ENCODE assay signal across 18 cellular contexts in genomic region chr6:73873081-73873480, GRCh38.
"Had no signal": no experiment of that assay in that cellular context is flagged by ENCODE, and none has a peak within 500 bp of the region (broad histone marks: within the 10 kb centered on the region; RNA-seq: fewer than 3 reads in every experiment).

No MANE protein-coding gene starts in this region.

- H3K4me1 ChIP-seq: lower lobe of right lung, thyroid gland had no signal

- H3K4me3 ChIP-seq: lower lobe of right lung, thyroid gland had no signal

- ATAC-seq: activated CD8-positive, alpha-beta T cell treated with anti-CD3 and anti-CD28 coated beads, Interleukin-2, amount 10 ng/mL, durations not matched to agents 7 days and 5 days; lower lobe of right lung; natural killer cell treated with Interleukin-12 subunit alpha and Interleukin-12 subunit beta and Interleukin-15 and Interleukin-18, amount 100 ng/mL, for 72 hours had no signal

- H3K27ac ChIP-seq: brain microvascular endothelial cell, lower lobe of right lung, neutrophil, thyroid gland had no signal

- H3K27me3 ChIP-seq: brain microvascular endothelial cell, neutrophil, thyroid gland had no signal

- DNase-seq: activated CD4-positive, alpha-beta T cell treated with anti-CD3 and anti-CD28 coated beads, Interleukin-2, amount 10 ng/mL, durations not matched to agents 7 days and 5 days; activated CD4-positive, CD25-positive, alpha-beta regulatory T cell; activated CD8-positive, alpha-beta T cell treated with anti-CD3 and anti-CD28 coated beads, Interleukin-2, amount 10 ng/mL, durations not matched to agents 7 days and 5 days; activated naive CD4-positive, alpha-beta T cell treated with Interleukin-2 at 50 U/mL for 16 hours; activated naive CD8-positive, alpha-beta T cell treated with anti-CD3 and anti-CD28 coated beads, Interleukin-2, amount 10 ng/mL, durations not matched to agents 7 days and 5 days; activated T-cell treated with anti-CD3 and anti-CD28 coated beads, Interleukin-2, amount 50 U/mL, for 24 hours; anterior cingulate cortex; brain microvascular endothelial cell; central memory CD4-positive, alpha-beta T cell; erythroblast; hippocampal formation; islet precursor cell; lower lobe of right lung; stimulated activated CD8-positive, alpha-beta memory T cell treated with anti-CD3 and anti-CD28 coated beads, Interleukin-4, amount 100 ng/mL, for 48 hours; stimulated activated naive CD4-positive, alpha-beta T cell; thyroid gland had no signal

- H3K9me3 ChIP-seq: lower lobe of right lung, neutrophil, thyroid gland had no signal

- H3K36me3 ChIP-seq: brain microvascular endothelial cell, lower lobe of right lung, neutrophil, thyroid gland had no signal
